ENCODE assay signal across 14 cellular contexts in genomic region chr3:150097588-150097890, GRCh38.
DNase-seq lines count a peak whose midpoint lies in the region; ATAC-seq and TF ChIP-seq lines count a peak whose summit lies in the region.
"Had no signal": no experiment of that assay in that cellular context is flagged by ENCODE, and none has a peak within 500 bp of the region (broad histone marks: within the 10 kb centered on the region; RNA-seq: fewer than 3 reads in every experiment).

No MANE protein-coding gene starts in this region.

- no peaks in the 10 kb centered on the region for H3K79me1 ChIP-seq in neuronal stem cell (ENCODE audit: low read depth, low read length)

- H3K27me3 Mint-ChIP-seq in activated T-helper 2 cell treated with anti-CD3 and anti-CD28 coated beads, Interferon-gamma antibody, Interleukin-2, Interleukin-4, amounts not matched to agents 10 μg/mL and 5 μg/mL and 100 μg/mL, durations not matched to agents 14 hours and 24 hours and 36 hours (ENCODE audit: low read depth), result peaks cover 4% of the 10 kb centered on the region

- no peak overlapping the region for H3K4me3 Mint-ChIP-seq in activated T-helper 2 cell treated with anti-CD3 and anti-CD28 coated beads, Interferon-gamma antibody, Interleukin-2, Interleukin-4, amounts not matched to agents 10 μg/mL and 5 μg/mL and 100 μg/mL, durations not matched to agents 14 hours and 24 hours and 36 hours (ENCODE audit: low read depth)
- H3K4me3 Mint-ChIP-seq: naive thymus-derived CD8-positive, alpha-beta T cell had no signal

- H3K36me3 Mint-ChIP-seq in activated T-helper 2 cell treated with anti-CD3 and anti-CD28 coated beads, Interferon-gamma antibody, Interleukin-2, Interleukin-4, amounts not matched to agents 10 μg/mL and 5 μg/mL and 100 μg/mL, durations not matched to agents 14 hours and 24 hours and 36 hours (ENCODE audit: low read depth), result no peaks in the 10 kb centered on the region

- H3K9me3 Mint-ChIP-seq in activated T-helper 2 cell treated with anti-CD3 and anti-CD28 coated beads, Interferon-gamma antibody, Interleukin-2, Interleukin-4, amounts not matched to agents 10 μg/mL and 5 μg/mL and 100 μg/mL, durations not matched to agents 14 hours and 24 hours and 36 hours, result peaks cover 6% of the 10 kb centered on the region

- H3K9me3 ChIP-seq in neuronal stem cell (replicated peaks in 1 of 2; ENCODE audit: control insufficient read depth in 2 of 2, insufficient read depth in 1 of 2, low read depth in 1 of 2, low read length in 2 of 2) (no peaks in the 10 kb centered on the region), right atrium auricular region (peaks cover 0 to 12% of the 10 kb centered on the region in 2 donors)
- H3K9me3 ChIP-seq: vagina had no signal

- no peak for DNase-seq in activated T-helper 2 cell treated with anti-CD3 and anti-CD28 coated beads, Interferon-gamma antibody, Interleukin-2, Interleukin-4, amounts not matched to agents 10 μg/mL and 5 μg/mL and 100 μg/mL, durations not matched to agents 14 hours and 24 hours and 36 hours (ENCODE audit: low spot score)
- DNase-seq in neuronal stem cell (ENCODE audit: low spot score) (no peak), right atrium auricular region (ENCODE audit: low spot score) (no peak), NCI-H146 treated with DMSO at 0.1 percent for 48 hours (lab: John Stamatoyannopoulos, UW; ENCODE audit: unreplicated experiment) (no peak), SHP77 treated with DMSO at 0.1 percent for 48 hours (lab: John Stamatoyannopoulos, UW) (no peak), anterior cingulate cortex (lab: John Stamatoyannopoulos, UW) (no peak)
- DNase-seq: cerebellar nuclear complex; DMS 273 treated with DMSO at 0.1 percent for 48 hours; naive thymus-derived CD8-positive, alpha-beta T cell; NCI-H1694 treated with DMSO at 0.1 percent for 48 hours; stimulated activated CD4-positive, alpha-beta T cell treated with anti-CD3 and anti-CD28 coated beads, Interleukin-4, amount 100 ng/mL, for 4 hours had no signal

- H3K27me3 ChIP-seq in neuronal stem cell (ENCODE audit: control insufficient read depth in 3 of 3, insufficient read depth in 3 of 3, low read depth in 1 of 3, low read length in 3 of 3) (no peaks in the 10 kb centered on the region), right atrium auricular region (no peaks in the 10 kb centered on the region)
- H3K27me3 ChIP-seq: vagina had no signal

- H3K27ac Mint-ChIP-seq in activated T-helper 2 cell treated with anti-CD3 and anti-CD28 coated beads, Interferon-gamma antibody, Interleukin-2, Interleukin-4, amounts not matched to agents 10 μg/mL and 5 μg/mL and 100 μg/mL, durations not matched to agents 14 hours and 24 hours and 36 hours, result peak overlapping the region; percentile 61
- H3K27ac Mint-ChIP-seq: naive thymus-derived CD8-positive, alpha-beta T cell had no signal

- no peak overlapping the region for H2BK5ac ChIP-seq in neuronal stem cell (ENCODE audit: low read length)

- H3K14ac ChIP-seq in neuronal stem cell (ENCODE audit: low read length), result no peak overlapping the region

- no CpG with 5 or more reads among the region's 4 CpGs for WGBS in neuronal stem cell (ENCODE audit: extremely low coverage in 2 of 2, insufficient read length in 2 of 2, insufficient replicate concordance in 1 of 2), 2 donors

- H3K18ac ChIP-seq in neuronal stem cell (ENCODE audit: low read length), result no peak overlapping the region

- intact Hi-C loops in activated T-helper 2 cell treated with anti-CD3 and anti-CD28 coated beads, Interferon-gamma antibody, Interleukin-2, Interleukin-4, amounts not matched to agents 10 μg/mL and 5 μg/mL and 100 μg/mL, durations not matched to agents 14 hours and 24 hours and 36 hours (cut with micrococcal nuclease), result no loop called here

- H3K36me3 ChIP-seq in neuronal stem cell (replicated peaks in 1 of 2; ENCODE audit: control insufficient read depth in 2 of 2, insufficient read depth in 2 of 2, low read length in 2 of 2), result no peaks in the 10 kb centered on the region
- H3K36me3 ChIP-seq in right atrium auricular region, result no peaks in the 10 kb centered on the region
- H3K36me3 ChIP-seq: vagina had no signal

- no peak overlapping the region for H4K91ac ChIP-seq in neuronal stem cell (ENCODE audit: low read depth, low read length, poor library complexity)

- H2AFZ ChIP-seq in neuronal stem cell (ENCODE audit: low read length), result peak overlapping the region; percentile 25

- H3K23ac ChIP-seq in neuronal stem cell (ENCODE audit: low read depth, low read length, poor library complexity), result no peak overlapping the region

- no peak overlapping the region for H3K4me3 ChIP-seq in neuronal stem cell (ENCODE audit: low read length in 2 of 2)
- H3K4me3 ChIP-seq in right atrium auricular region, result no peak overlapping the region
- H3K4me3 ChIP-seq: vagina had no signal

- TF ChIP-seq CTCF in right atrium auricular region (IDR thresholded peaks at IDR 0.05), result no peak

- H3K9ac ChIP-seq in neuronal stem cell (ENCODE audit: low read depth, low read length, poor library complexity), result no peak overlapping the region

- no peak overlapping the region for H2BK120ac ChIP-seq in neuronal stem cell (ENCODE audit: low read depth, low read length)

- no peak overlapping the region for H2BK12ac ChIP-seq in neuronal stem cell (ENCODE audit: low read length)

- H4K8ac ChIP-seq in neuronal stem cell (ENCODE audit: low read depth, low read length), result no peak overlapping the region

- ATAC-seq in GM18868 (IDR thresholded peaks at IDR 0.05; ENCODE audit: unreplicated experiment), result peak; percentile 82
- ATAC-seq in HG02973 (IDR thresholded peaks at IDR 0.05; ENCODE audit: unreplicated experiment), result peak; percentile 60
- ATAC-seq: naive thymus-derived CD8-positive, alpha-beta T cell had no signal

- no peak overlapping the region for H3K4ac ChIP-seq in neuronal stem cell (ENCODE audit: low read length)

- H3K4me1 ChIP-seq in neuronal stem cell (ENCODE audit: control insufficient read depth in 2 of 2, insufficient read depth in 1 of 2, low read depth in 1 of 2, low read length in 2 of 2), result peaks cover 3 to 15% of the 10 kb centered on the region in 2 donors
- H3K4me1 ChIP-seq in right atrium auricular region, result no peaks in the 10 kb centered on the region
- H3K4me1 ChIP-seq: vagina had no signal

- H2AK5ac ChIP-seq in neuronal stem cell (ENCODE audit: low read depth, low read length), result no peak overlapping the region

- no peak overlapping the region for H3K4me2 ChIP-seq in neuronal stem cell (ENCODE audit: insufficient read depth, low read length, poor library complexity, severe bottlenecking)

- H3K4me1 Mint-ChIP-seq in activated T-helper 2 cell treated with anti-CD3 and anti-CD28 coated beads, Interferon-gamma antibody, Interleukin-2, Interleukin-4, amounts not matched to agents 10 μg/mL and 5 μg/mL and 100 μg/mL, durations not matched to agents 14 hours and 24 hours and 36 hours (ENCODE audit: low read depth), result peaks cover 7% of the 10 kb centered on the region

- no peak overlapping the region for H3K27ac ChIP-seq in neuronal stem cell (replicated peaks; ENCODE audit: low read length)
- no peak overlapping the region for H3K27ac ChIP-seq in right atrium auricular region
- H3K27ac ChIP-seq: vagina had no signal

- H2BK15ac ChIP-seq in neuronal stem cell (ENCODE audit: low read length), result no peak overlapping the region
